ENCODE assay signal across 1 cellular context in genomic region chr16:27236635-27237228, GRCh38.
TF ChIP-seq lines count a peak whose summit lies in the region.

No MANE protein-coding gene starts in this region.

TF ChIP-seq in WTC11, 78 proteins besides CTCF, POLR2A, EP300 and RAD21 (continued from another document):
- TF ChIP-seq AR (CRISPR knock-in tag; IDR thresholded peaks at IDR 0.05), result no peak
- TF ChIP-seq MXD4 (CRISPR knock-in tag; IDR thresholded peaks at IDR 0.05; ENCODE audit: borderline replicate concordance), result no peak
- TF ChIP-seq, protein P1, sequence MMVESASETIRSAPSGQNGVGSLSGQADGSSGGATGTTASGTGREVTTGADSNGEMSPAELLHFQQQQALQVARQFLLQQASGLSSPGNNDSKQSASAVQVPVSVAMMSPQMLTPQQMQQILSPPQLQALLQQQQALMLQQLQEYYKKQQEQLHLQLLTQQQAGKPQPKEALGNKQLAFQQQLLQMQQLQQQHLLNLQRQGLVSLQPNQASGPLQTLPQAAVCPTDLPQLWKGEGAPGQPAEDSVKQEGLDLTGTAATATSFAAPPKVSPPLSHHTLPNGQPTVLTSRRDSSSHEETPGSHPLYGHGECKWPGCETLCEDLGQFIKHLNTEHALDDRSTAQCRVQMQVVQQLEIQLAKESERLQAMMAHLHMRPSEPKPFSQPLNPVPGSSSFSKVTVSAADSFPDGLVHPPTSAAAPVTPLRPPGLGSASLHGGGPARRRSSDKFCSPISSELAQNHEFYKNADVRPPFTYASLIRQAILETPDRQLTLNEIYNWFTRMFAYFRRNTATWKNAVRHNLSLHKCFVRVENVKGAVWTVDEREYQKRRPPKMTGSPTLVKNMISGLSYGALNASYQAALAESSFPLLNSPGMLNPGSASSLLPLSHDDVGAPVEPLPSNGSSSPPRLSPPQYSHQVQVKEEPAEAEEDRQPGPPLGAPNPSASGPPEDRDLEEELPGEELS (CRISPR knock-in tag; IDR thresholded peaks at IDR 0.05), result no peak
- TF ChIP-seq JUN (CRISPR knock-in tag; IDR thresholded peaks at IDR 0.05), result no peak
- TF ChIP-seq, protein P2, sequence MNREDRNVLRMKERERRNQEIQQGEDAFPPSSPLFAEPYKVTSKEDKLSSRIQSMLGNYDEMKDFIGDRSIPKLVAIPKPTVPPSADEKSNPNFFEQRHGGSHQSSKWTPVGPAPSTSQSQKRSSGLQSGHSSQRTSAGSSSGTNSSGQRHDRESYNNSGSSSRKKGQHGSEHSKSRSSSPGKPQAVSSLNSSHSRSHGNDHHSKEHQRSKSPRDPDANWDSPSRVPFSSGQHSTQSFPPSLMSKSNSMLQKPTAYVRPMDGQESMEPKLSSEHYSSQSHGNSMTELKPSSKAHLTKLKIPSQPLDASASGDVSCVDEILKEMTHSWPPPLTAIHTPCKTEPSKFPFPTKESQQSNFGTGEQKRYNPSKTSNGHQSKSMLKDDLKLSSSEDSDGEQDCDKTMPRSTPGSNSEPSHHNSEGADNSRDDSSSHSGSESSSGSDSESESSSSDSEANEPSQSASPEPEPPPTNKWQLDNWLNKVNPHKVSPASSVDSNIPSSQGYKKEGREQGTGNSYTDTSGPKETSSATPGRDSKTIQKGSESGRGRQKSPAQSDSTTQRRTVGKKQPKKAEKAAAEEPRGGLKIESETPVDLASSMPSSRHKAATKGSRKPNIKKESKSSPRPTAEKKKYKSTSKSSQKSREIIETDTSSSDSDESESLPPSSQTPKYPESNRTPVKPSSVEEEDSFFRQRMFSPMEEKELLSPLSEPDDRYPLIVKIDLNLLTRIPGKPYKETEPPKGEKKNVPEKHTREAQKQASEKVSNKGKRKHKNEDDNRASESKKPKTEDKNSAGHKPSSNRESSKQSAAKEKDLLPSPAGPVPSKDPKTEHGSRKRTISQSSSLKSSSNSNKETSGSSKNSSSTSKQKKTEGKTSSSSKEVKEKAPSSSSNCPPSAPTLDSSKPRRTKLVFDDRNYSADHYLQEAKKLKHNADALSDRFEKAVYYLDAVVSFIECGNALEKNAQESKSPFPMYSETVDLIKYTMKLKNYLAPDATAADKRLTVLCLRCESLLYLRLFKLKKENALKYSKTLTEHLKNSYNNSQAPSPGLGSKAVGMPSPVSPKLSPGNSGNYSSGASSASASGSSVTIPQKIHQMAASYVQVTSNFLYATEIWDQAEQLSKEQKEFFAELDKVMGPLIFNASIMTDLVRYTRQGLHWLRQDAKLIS (CRISPR knock-in tag; IDR thresholded peaks at IDR 0.05; ENCODE audit: borderline replicate concordance), result no peak
- no peak for TF ChIP-seq ZMAT4 (CRISPR knock-in tag; IDR thresholded peaks at IDR 0.05)
TF ChIP-seq in WTC11: peak in this region for 0.
